Comparison of ENCODE assay signal across 20 cellular contexts in genomic region chr17:18888766-18889290, GRCh38. TPM values are rescaled to one million over a fixed set of nuclear protein-coding genes. Genes with fewer than 3 reads are reported as not detected.
DNase-seq lines count a peak whose midpoint lies in the region; ATAC-seq and TF ChIP-seq lines count a peak whose summit lies in the region.
"Had no signal": no experiment of that assay in that cellular context is flagged by ENCODE, and none has a peak within 500 bp of the region (broad histone marks: within the 10 kb centered on the region; RNA-seq: fewer than 3 reads in every experiment).

No MANE protein-coding gene starts in this region.

- H3K36me3 Mint-ChIP-seq in nephron (ENCODE audit: low read depth), result peaks cover 77% of the 10 kb centered on the region

- no peaks in the 10 kb centered on the region for H3K9me2 ChIP-seq in PC-9 (ENCODE audit: insufficient read depth)

- no peaks in the 10 kb centered on the region for H3K27me3 ChIP-seq in A673 (replicated peaks; ENCODE audit: insufficient read depth, low read depth, low read length, poor library complexity)
- no peaks in the 10 kb centered on the region for H3K27me3 ChIP-seq in BE2C
- no peaks in the 10 kb centered on the region for H3K27me3 ChIP-seq in PC-9 (ENCODE audit: insufficient read depth, low read depth)
- H3K27me3 ChIP-seq: SJCRH30 had no signal

- CTCF ChIA-PET in A673 (lab: Charles Lee), result no interaction called here
- CTCF ChIA-PET in PC-9 (lab: Charles Lee), result no interaction called here

- in situ Hi-C loops in G401 (cut with HindIII; ENCODE audit: low sequenced_read_pairs), result no loop called here

- no peak overlapping the region for H3K4me3 ChIP-seq in A673 (ENCODE audit: low read depth, low read length, poor library complexity, severe bottlenecking)
- H3K4me3 ChIP-seq in BE2C (ENCODE audit: low read depth, low read length), result no peak overlapping the region
- H3K4me3 ChIP-seq in PC-9, result no peak overlapping the region
- H3K4me3 ChIP-seq: K562, SJCRH30 had no signal

- peak overlapping the region; percentile 28 to 86 (median 81) for H3K27ac Mint-ChIP-seq in nephron

- H3K4me1 ChIP-seq in A673 (ENCODE audit: insufficient read depth, low read length, poor library complexity, severe bottlenecking) (peaks cover 16% of the 10 kb centered on the region), BE2C (no peaks in the 10 kb centered on the region), PC-9 (replicated peaks; ENCODE audit: insufficient read depth) (no peaks in the 10 kb centered on the region)
- H3K4me1 ChIP-seq: SJCRH30 had no signal

- H3K27me3 Mint-ChIP-seq in nephron (ENCODE audit: low read depth), result no peaks in the 10 kb centered on the region

- H3K4me3 Mint-ChIP-seq in nephron, result no peak overlapping the region

- no peak overlapping the region for H2AFZ ChIP-seq in PC-9

- H3F3A ChIP-seq in PC-9 (ENCODE audit: insufficient read depth, low read depth), result no peaks in the 10 kb centered on the region

- DNase-seq in A673 (ENCODE audit: low spot score) (no peak), G401 (ENCODE audit: low spot score) (peak; percentile 20), dermis microvascular lymphatic vessel endothelial cell (ENCODE audit: low read depth in 2 of 2) (peak; percentile 51 to 72), BE2C (no peak), PC-9 (no peak)
- DNase-seq: COR-L47, DMS 273 treated with DMSO at 0.1 percent for 48 hours, DND-41, GDM1, NCI-H1105 treated with DMSO at 0.1 percent for 48 hours, NCI-H1694 treated with DMSO at 0.1 percent for 48 hours, NCI-H510A, NCI-H748 treated with DMSO at 0.1 percent for 48 hours, PC-3, SJCRH30 had no signal

- H3K79me2 ChIP-seq in PC-9 (ENCODE audit: low read depth), result no peaks in the 10 kb centered on the region

- H3K9me3 Mint-ChIP-seq in nephron, result peaks cover 5% of the 10 kb centered on the region

- H4K20me1 ChIP-seq in PC-9 (ENCODE audit: insufficient read depth), result 0 out of 2 replicates have a peak, but pooled peaks cover 4% of the 10 kb centered on the region

- POLR2A ChIA-PET in A673 (lab: Charles Lee; ENCODE audit: low non-redundant PET), result no interaction called here
- POLR2A ChIA-PET in PC-9 (lab: Charles Lee; ENCODE audit: unreplicated experiment), result no interaction called here

- peaks cover 9% of the 10 kb centered on the region for H3K4me1 Mint-ChIP-seq in nephron

- ATAC-seq in GM18519 (IDR thresholded peaks at IDR 0.05; ENCODE audit: low FRiP score, unreplicated experiment) (no peak), HG02885 (IDR thresholded peaks at IDR 0.05; ENCODE audit: poor library complexity, unreplicated experiment) (no peak)
- ATAC-seq: K562, PC-3 had no signal

- intact Hi-C loops in A673 (cut with micrococcal nuclease; ENCODE audit: unreplicated experiment) (no loop called here), PC-9 (cut with micrococcal nuclease; ENCODE audit: unreplicated experiment) (no loop called here)

- BruUV-seq in A673 (replicated peaks; lab: Mats Ljungman, UMichigan) (no TSS peak), PC-9 (replicated peaks; lab: Mats Ljungman, UMichigan) (no TSS peak)

- no peak overlapping the region for H3K4me2 ChIP-seq in PC-9

- H3K36me3 ChIP-seq in A673 (ENCODE audit: insufficient read depth, low read length, poor library complexity, severe bottlenecking) (peaks cover 39% of the 10 kb centered on the region), BE2C (peaks cover 9% of the 10 kb centered on the region), PC-9 (ENCODE audit: low read depth) (peaks cover 13% of the 10 kb centered on the region; the same call in 1 of the 2 replicates)

- no peak for TF ChIP-seq CTCF in A673 (conservative IDR thresholded peaks at IDR 0.05; ENCODE audit: low read depth, low read length)
- no peak for TF ChIP-seq CTCF in nephron (IDR thresholded peaks at IDR 0.05; ENCODE audit: unreplicated experiment in 3 of 3)
- no peak for TF ChIP-seq CTCF in BE2C (IDR thresholded peaks at IDR 0.05; ENCODE audit: low read depth, low read length)
- TF ChIP-seq CTCF in PC-9 (conservative IDR thresholded peaks at IDR 0.05), result no peak

- H3K9me3 ChIP-seq in A673 (ENCODE audit: low read depth, low read length, poor library complexity, severe bottlenecking) (no peaks in the 10 kb centered on the region), BE2C (no peaks in the 10 kb centered on the region), PC-9 (ENCODE audit: insufficient read depth, low read depth) (no peaks in the 10 kb centered on the region)
- H3K9me3 ChIP-seq: SJCRH30 had no signal

- H3K27ac ChIP-seq in A673 (ENCODE audit: low read depth, low read length, poor library complexity, severe bottlenecking) (peak overlapping the region; percentile 65), PC-9 (no peak overlapping the region)
- H3K27ac ChIP-seq: C4-2B, SJCRH30 had no signal

RNA-seq across cellular contexts. Expression of gene PRPSAP2, which starts 30.9 kb away (rescaled TPM):
- total RNA-seq in A673 (2021) (72.1 and 73.4 TPM in 2 replicates), dermis microvascular lymphatic vessel endothelial cell (32.4 and 35.4 TPM in 2 replicates), PC-9 (2021) (37.2 and 50.0 TPM in 2 replicates)
- total RNA-seq in G401 (2014; rRNA removed; shearing (Covaris generic)), result 101 and 137 TPM in 2 replicates
- 23.4 TPM for polyA plus RNA-seq in BE2C (2012; ENCODE audit: insufficient read depth, insufficient read length, low read depth)

Comparison
In these comparisons a context has a peak if more than half of its experiments do, and no peak if none do; other contexts are left out.
1. DNase-seq: peak in G401 (single experiment) and dermis microvascular lymphatic vessel endothelial cell (2 of 2); none in A673 (single experiment), BE2C (single experiment) and PC-9 (0 of 2).